ENCODE assay signal across 1 cellular context in the genomic region with DNA sequence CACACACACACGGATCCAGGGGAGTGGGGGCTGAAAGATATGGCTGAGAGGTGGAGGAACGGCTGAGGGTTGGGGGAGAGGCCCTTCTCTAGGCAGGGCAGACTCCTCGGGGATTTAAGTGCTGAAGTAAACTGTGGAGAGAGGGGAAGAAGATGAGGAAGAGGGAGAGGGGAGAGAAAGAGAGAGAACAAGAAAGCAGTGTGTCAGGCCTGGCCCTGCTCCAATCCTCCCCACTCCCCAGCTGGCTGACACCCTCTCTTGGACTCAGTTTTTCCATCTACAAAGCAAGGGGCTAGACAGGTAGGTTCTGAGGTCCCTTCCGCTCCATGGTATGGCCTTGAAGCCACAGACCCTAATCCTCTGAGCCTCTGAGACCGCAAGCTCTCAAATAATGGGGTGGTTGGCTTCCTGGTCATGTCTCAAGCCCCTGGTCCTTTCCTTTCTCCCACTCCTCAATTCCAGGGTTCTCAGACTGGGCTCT.
TF ChIP-seq lines count a peak whose summit lies in the region.

No MANE protein-coding gene starts in this region.

TF ChIP-seq in HepG2, 621 proteins besides CTCF, POLR2A, EP300 and RAD21:
- TF ChIP-seq HNRNPLL (IDR thresholded peaks at IDR 0.05; ENCODE audit: low read depth, low read length, poor library complexity, severe bottlenecking): no peak
